18 cellular contexts compared by ENCODE assay signal in genomic region chr2:59933948-59934347, GRCh38.
"Had no signal": no experiment of that assay in that cellular context is flagged by ENCODE, and none has a peak within 500 bp of the region (broad histone marks: within the 10 kb centered on the region; RNA-seq: fewer than 3 reads in every experiment).

No MANE protein-coding gene starts in this region.

- H3K27me3 ChIP-seq: neural progenitor cell, neutrophil, ovary, pancreas, right atrium auricular region, right lobe of liver, sigmoid colon, spleen had no signal

- H3K4me3 ChIP-seq: neural progenitor cell, ovary, pancreas, prostate gland, psoas muscle, right atrium auricular region, right lobe of liver, sigmoid colon, skin epidermis, smooth muscle cell, spleen had no signal

- H3K9me3 ChIP-seq: neutrophil, ovary, pancreas, prostate gland, psoas muscle, right atrium auricular region, right lobe of liver, sigmoid colon had no signal

- H3K4me1 ChIP-seq: pancreas, parathyroid adenoma, prostate gland, psoas muscle, right atrium auricular region, right lobe of liver, spleen had no signal

- H3K27ac ChIP-seq: neural progenitor cell, neutrophil, ovary, pancreas, parathyroid adenoma, prostate gland, psoas muscle, right atrium auricular region, right lobe of liver, sigmoid colon, skin epidermis, spleen had no signal

- H3K4me2 ChIP-seq: neural progenitor cell, smooth muscle cell had no signal

- ATAC-seq: naive thymus-derived CD8-positive, alpha-beta T cell; natural killer cell; natural killer cell treated with Interleukin-12 subunit alpha and Interleukin-12 subunit beta and Interleukin-15 and Interleukin-18, amount 100 ng/mL, for 72 hours; pancreas; psoas muscle; right cardiac atrium; right lobe of liver; sciatic nerve had no signal

- H3K36me3 ChIP-seq: neural progenitor cell, neutrophil, ovary, pancreas, prostate gland, right atrium auricular region, right lobe of liver, sigmoid colon, spleen had no signal

- H3K9ac ChIP-seq: neural progenitor cell, parathyroid adenoma had no signal

- H2AFZ ChIP-seq: neural progenitor cell, parathyroid adenoma had no signal

- H3K79me2 ChIP-seq: parathyroid adenoma had no signal
